In the genomic region with DNA sequence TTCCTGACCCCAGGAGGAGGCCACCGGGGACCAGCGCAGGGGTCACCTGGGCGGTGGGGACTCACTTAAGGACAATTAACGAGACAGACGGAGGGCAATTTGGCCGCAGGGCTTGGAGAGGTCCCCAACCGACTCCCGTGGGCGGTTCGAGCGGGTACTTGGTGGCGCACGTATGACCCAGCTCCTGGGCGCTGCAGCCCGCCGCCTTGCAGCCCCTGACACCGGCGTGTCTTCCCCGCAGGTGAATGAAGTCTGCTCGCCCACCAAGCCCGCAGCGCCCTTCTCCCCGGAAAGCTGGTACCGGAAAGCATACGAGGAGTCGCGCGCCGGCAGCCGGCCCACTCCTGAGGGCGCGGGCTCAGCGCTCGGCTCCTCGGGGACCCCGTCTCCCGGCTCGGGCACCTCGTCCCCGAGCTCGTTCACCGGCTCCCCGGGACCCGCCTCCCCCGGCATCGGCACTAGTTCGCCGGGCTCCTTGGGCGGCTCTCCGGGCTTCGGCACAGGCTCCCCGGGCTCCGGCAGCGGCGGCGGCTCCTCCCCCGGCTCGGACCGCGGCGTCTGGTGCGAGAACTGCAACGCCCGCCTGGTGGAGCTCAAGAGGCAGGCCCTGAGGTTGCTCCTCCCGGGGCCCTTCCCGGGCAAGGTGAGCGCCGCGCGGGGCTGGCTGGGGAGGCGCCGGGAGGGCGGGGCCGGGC, we compare ENCODE assay signal across 8 cellular contexts. TPM values are rescaled to one million over a fixed set of nuclear protein-coding genes. Genes with fewer than 3 reads are reported as not detected.
A peak's percentile ranks its signal among the peaks of the same experiment; 100 is the strongest.
DNase-seq lines count a peak whose midpoint lies in the region; TF ChIP-seq lines count a peak whose summit lies in the region.

No MANE protein-coding gene starts in this region.

- peaks cover 23% of the 10 kb centered on the region for H3K4me1 ChIP-seq in CD8-positive, alpha-beta memory T cell (ENCODE audit: insufficient read depth, low read length)

- peak; percentile 33 to 75 (median 54) for DNase-seq in CD8-positive, alpha-beta memory T cell
- peak; percentile 97 for DNase-seq in GM20000 (ENCODE audit: low spot score)
- DNase-seq in HPDE6-E6E7 (ENCODE audit: extremely low spot score) = peak; percentile 90
- peak; percentile 84 for DNase-seq in NOMO-1 treated with DMSO at 0.1 percent for 48 hours (lab: John Stamatoyannopoulos, UW; ENCODE audit: unreplicated experiment)
- DNase-seq in activated CD8-positive, alpha-beta memory T cell treated with anti-CD3 and anti-CD28 coated beads, Interleukin-2, amount 50 U/mL, for 1 hour (ENCODE audit: extremely low read depth) = peak; percentile 44
- DNase-seq in endothelial cell (ENCODE audit: low spot score) = peak; percentile 93
- DNase-seq in mesothelial cell of epicardium (ENCODE audit: low spot score in 2 of 2, unreplicated experiment in 2 of 2) = peak; percentile 77 to 88
- peak; percentile 53 for DNase-seq in stimulated activated CD8-positive, alpha-beta memory T cell treated with anti-CD3 and anti-CD28 coated beads, Interleukin-15, amount 100 ng/mL, for 24 hours (ENCODE audit: low read depth)

- peaks cover 22 to 33% (median 30%) of the 10 kb centered on the region in 3 donors for H3K4me1 Mint-ChIP-seq in CD8-positive, alpha-beta memory T cell
- peaks cover 6% of the 10 kb centered on the region for H3K4me1 Mint-ChIP-seq in endothelial cell (ENCODE audit: unreplicated experiment)
- peaks cover 47% of the 10 kb centered on the region for H3K4me1 Mint-ChIP-seq in mesothelial cell of epicardium

- H3K9me3 ChIP-seq in CD8-positive, alpha-beta memory T cell (ENCODE audit: low read length) = no peaks in the 10 kb centered on the region

- H3K27me3 ChIP-seq in CD8-positive, alpha-beta memory T cell (ENCODE audit: insufficient read depth, low read length, poor library complexity, severe bottlenecking) = peaks cover 30% of the 10 kb centered on the region

- no peaks in the 10 kb centered on the region for H3K36me3 ChIP-seq in CD8-positive, alpha-beta memory T cell (ENCODE audit: insufficient read depth, low read length)

- H3K9me3 Mint-ChIP-seq in CD8-positive, alpha-beta memory T cell = peaks cover 5 to 13% (median 9%) of the 10 kb centered on the region in 5 donors
- H3K9me3 Mint-ChIP-seq in endothelial cell (ENCODE audit: unreplicated experiment) = no peaks in the 10 kb centered on the region
- H3K9me3 Mint-ChIP-seq in mesothelial cell of epicardium = no peaks in the 10 kb centered on the region

- H3K4me3 ChIP-seq in CD8-positive, alpha-beta memory T cell (ENCODE audit: low read length) = peak overlapping the region; percentile 61

- no peak overlapping the region for H3K27ac ChIP-seq in CD8-positive, alpha-beta memory T cell (ENCODE audit: low read depth, low read length)

- H3K4me3 Mint-ChIP-seq in CD8-positive, alpha-beta memory T cell = peak overlapping the region; percentile 64 to 85 (median 80)
- H3K4me3 Mint-ChIP-seq in endothelial cell (ENCODE audit: unreplicated experiment) = peak overlapping the region; percentile 88
- H3K4me3 Mint-ChIP-seq in mesothelial cell of epicardium = peak overlapping the region; percentile 93

- no peak overlapping the region for H3K27ac Mint-ChIP-seq in CD8-positive, alpha-beta memory T cell
- H3K27ac Mint-ChIP-seq in endothelial cell (ENCODE audit: unreplicated experiment) (no peak overlapping the region), mesothelial cell of epicardium (peak overlapping the region; percentile 93)

- peaks cover 37 to 68% of the 10 kb centered on the region in 2 donors for H3K27me3 Mint-ChIP-seq in CD8-positive, alpha-beta memory T cell
- H3K27me3 Mint-ChIP-seq in endothelial cell (ENCODE audit: unreplicated experiment) (peaks cover 4% of the 10 kb centered on the region), mesothelial cell of epicardium (ENCODE audit: low read depth) (peaks cover 8% of the 10 kb centered on the region)

- H3K36me3 Mint-ChIP-seq in CD8-positive, alpha-beta memory T cell = peaks cover 0 to 8% (median 0%) of the 10 kb centered on the region in 3 donors
- no peaks in the 10 kb centered on the region for H3K36me3 Mint-ChIP-seq in endothelial cell (ENCODE audit: low read depth, unreplicated experiment)
- H3K36me3 Mint-ChIP-seq in mesothelial cell of epicardium = peaks cover 3% of the 10 kb centered on the region

- POLR2A ChIA-PET in CD8-positive, alpha-beta memory T cell (lab: Charles Lee) = no interaction called here

- TF ChIP-seq CTCF in GM20000 (IDR thresholded peaks at IDR 0.05; ENCODE audit: extremely low read depth, missing control alignments) (peak; percentile 76), endothelial cell (IDR thresholded peaks at IDR 0.05; ENCODE audit: unreplicated experiment) (peak; percentile 85), mesothelial cell of epicardium (IDR thresholded peaks at IDR 0.05; ENCODE audit: unreplicated experiment) (peak; percentile 74)

- CTCF ChIA-PET in CD8-positive, alpha-beta memory T cell (lab: Charles Lee) = interaction anchor here (1.1 to 1.3 kb wide), 2 partner anchors 10 to 11 kb away, joined by 3 read pairs; no protein-coding TSS in a partner anchor

RNA-seq across cellular contexts. Expression of a gene that starts 1.4 kb away (rescaled TPM):
- total RNA-seq in CD8-positive, alpha-beta memory T cell = under 1 TPM; 0.11 to 0.16 TPM
- not detected for polyA plus RNA-seq in CD8-positive, alpha-beta memory T cell
- total RNA-seq in endothelial cell (ENCODE audit: unreplicated experiment) (3.4 TPM), mesothelial cell of epicardium (63.3 to 69.7 TPM (median 64.9 TPM) in 3 replicates)

Comparison
In these comparisons a context has a peak if more than half of its experiments do, and no peak if none do; other contexts are left out.
1. DNase-seq: peak in every context shown above with its lines; median percentile 97 in GM20000; 93 in endothelial cell; 90 in HPDE6-E6E7; 84 in NOMO-1 treated with DMSO at 0.1 percent for 48 hours; 82 in mesothelial cell of epicardium; 54 in CD8-positive, alpha-beta memory T cell; 53 in stimulated activated CD8-positive, alpha-beta memory T cell treated with anti-CD3 and anti-CD28 coated beads, Interleukin-15, amount 100 ng/mL, for 24 hours; 44 in activated CD8-positive, alpha-beta memory T cell treated with anti-CD3 and anti-CD28 coated beads, Interleukin-2, amount 50 U/mL, for 1 hour.
2. RNA of a gene that starts 1.4 kb away (total RNA-seq): 63.3 to 69.7 TPM in mesothelial cell of epicardium; 3.4 TPM in endothelial cell (single experiment) and 0.11 to 0.16 TPM in CD8-positive, alpha-beta memory T cell; every median in the first group is over 10 times any median in the second.
3. Peak in every context shown above with its lines, with median percentiles within 50 percentile points of each other: H3K4me3 Mint-ChIP-seq and CTCF ChIP-seq.